Comparison of ENCODE assay signal across 15 cellular contexts in the genomic region with DNA sequence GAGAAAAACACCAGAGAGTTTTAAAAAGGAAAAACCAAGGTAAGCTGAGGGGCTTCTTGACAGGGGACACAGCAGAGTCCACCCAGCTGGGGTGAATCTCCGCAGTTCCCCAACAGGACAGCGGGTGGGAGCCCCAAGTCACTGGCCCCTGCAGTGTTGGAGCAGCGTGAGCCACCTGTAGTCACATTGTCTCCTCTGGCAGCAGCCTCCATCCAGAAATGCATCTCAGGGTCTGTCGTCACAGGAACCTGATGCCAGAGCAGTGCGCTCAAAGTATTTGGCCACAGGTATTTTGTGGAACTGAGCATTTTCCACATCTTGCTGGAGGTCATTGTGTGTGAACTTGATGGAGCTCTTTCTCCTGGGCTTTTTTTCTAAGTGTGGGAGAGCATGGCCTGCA.
"Had no signal": no experiment of that assay in that cellular context is flagged by ENCODE, and none has a peak within 500 bp of the region (broad histone marks: within the 10 kb centered on the region; RNA-seq: fewer than 3 reads in every experiment).

No MANE protein-coding gene starts in this region.

- H3K4me1 Mint-ChIP-seq: activated T-helper 17 cell treated with anti-CD3 and anti-CD28 coated beads, Interleukin-2, amount 50 U/mL, for 72 hours had no signal

- H3K27ac Mint-ChIP-seq: activated naive CD4-positive, alpha-beta T cell treated with anti-CD3 and anti-CD28 coated beads for 36 hours; activated naive CD8-positive, alpha-beta T cell; T-helper 2 cell treated with Interferon-gamma antibody and Interleukin-4, amounts not matched to agents 5 μg/mL and 100 μg/mL, for 36 hours had no signal

- H3K4me1 ChIP-seq: SJSA1 had no signal

- H3K4me3 ChIP-seq: cardiac muscle cell, SJSA1 had no signal

- H3K9me3 ChIP-seq: SJSA1 had no signal

- DNase-seq: activated CD4-positive, alpha-beta T cell treated with anti-CD3 and anti-CD28 coated beads for 4 hours; activated CD4-positive, alpha-beta T cell treated with anti-CD3 and anti-CD28 coated beads, Interleukin-2, amount 50 U/mL, for 4 hours; activated gamma-delta T cell; activated naive CD4-positive, alpha-beta T cell treated with anti-CD3 and anti-CD28 coated beads for 36 hours; amygdala; brain microvascular endothelial cell; PC-3; WERI-Rb-1 had no signal

- H3K27ac ChIP-seq: brain microvascular endothelial cell, cardiac muscle cell, SJSA1, WERI-Rb-1 had no signal

- H3K36me3 Mint-ChIP-seq: activated CD8-positive, alpha-beta memory T cell treated with anti-CD3 and anti-CD28 coated beads, Interleukin-2, amount 10 ng/mL, durations not matched to agents 7 days and 5 days; activated naive CD8-positive, alpha-beta T cell had no signal

- H3K27me3 Mint-ChIP-seq: activated naive CD8-positive, alpha-beta T cell; activated T-cell treated with anti-CD3 and anti-CD28 coated beads, Interleukin-2, amount 50 U/mL, for 24 hours; activated T-helper 17 cell treated with anti-CD3 and anti-CD28 coated beads, Interleukin-2, amount 50 U/mL, for 72 hours had no signal

- H3K27me3 ChIP-seq: brain microvascular endothelial cell, cardiac muscle cell, SJSA1 had no signal

- H3K36me3 ChIP-seq: brain microvascular endothelial cell, cardiac muscle cell, SJSA1, WERI-Rb-1 had no signal

- H3K9me3 Mint-ChIP-seq: activated naive CD4-positive, alpha-beta T cell treated with anti-CD3 and anti-CD28 coated beads for 36 hours; activated T-cell treated with anti-CD3 and anti-CD28 coated beads, Interleukin-2, amount 50 U/mL, for 24 hours; activated T-helper 17 cell treated with anti-CD3 and anti-CD28 coated beads, Interleukin-2, amount 50 U/mL, for 72 hours; T-helper 2 cell treated with Interferon-gamma antibody and Interleukin-4, amounts not matched to agents 5 μg/mL and 100 μg/mL, for 36 hours had no signal

- H3K4me3 Mint-ChIP-seq: activated naive CD4-positive, alpha-beta T cell treated with anti-CD3 and anti-CD28 coated beads for 36 hours; activated naive CD8-positive, alpha-beta T cell; activated T-cell treated with anti-CD3 and anti-CD28 coated beads, Interleukin-2, amount 50 U/mL, for 24 hours had no signal
